ENCODE assay signal across 8 cellular contexts in genomic region chr17:82096709-82097186, GRCh38. TPM values are rescaled to one million over a fixed set of nuclear protein-coding genes. Genes with fewer than 3 reads are reported as not detected.
DNase-seq lines count a peak whose midpoint lies in the region; ATAC-seq and TF ChIP-seq lines count a peak whose summit lies in the region.

No MANE protein-coding gene starts in this region.

- H3K4me3 ChIP-seq in DND-41 (ENCODE audit: low read depth in 1 of 2, low read length in 2 of 2) (peak overlapping the region; percentile 62 to 73; a peak in 3 of 4 replicates), RWPE2 (ENCODE audit: severe bottlenecking) (peak overlapping the region; percentile 98), esophagus squamous epithelium (peak overlapping the region; percentile 60 to 95 (median 86)), parathyroid adenoma (ENCODE audit: low read depth, low read length) (peak overlapping the region; percentile 64)

- 27% methylated on average over 3 of the region's 8 CpGs; no CpG with 5 or more reads in 1 of the 2 donors for WGBS in esophagus squamous epithelium, 2 donors

- H3K9ac ChIP-seq in DND-41 (ENCODE audit: low read depth, low read length) (peak overlapping the region; percentile 95), parathyroid adenoma (no peak overlapping the region)

- no peak for ATAC-seq in DND-41 (ENCODE audit: insufficient read depth, low read depth)
- no peak for ATAC-seq in RWPE2 (ENCODE audit: low read depth)
- no peak for ATAC-seq in GM21786 (IDR thresholded peaks at IDR 0.05; ENCODE audit: unreplicated experiment)

- H3K4me2 ChIP-seq in DND-41 (ENCODE audit: insufficient read depth, low read length) (peak overlapping the region; percentile 78), parathyroid adenoma (ENCODE audit: low read length) (peak overlapping the region; percentile 89)

- DNase-seq in DND-41 (no peak), RWPE2 (ENCODE audit: low spot score) (no peak), esophagus squamous epithelium (lab: John Stamatoyannopoulos, UW) (no peak), NCI-H146 (lab: John Stamatoyannopoulos, UW) (no peak), midbrain (lab: John Stamatoyannopoulos, UW) (no peak), iPS-NIHi7 (ENCODE audit: extremely low spot score) (no peak)

- peaks cover 73% of the 10 kb centered on the region for H3K79me2 ChIP-seq in DND-41 (ENCODE audit: insufficient read depth, low read length)
- peaks cover 13% of the 10 kb centered on the region for H3K79me2 ChIP-seq in parathyroid adenoma

- H2AFZ ChIP-seq in DND-41 (ENCODE audit: low read depth, low read length) (no peak overlapping the region), parathyroid adenoma (no peak overlapping the region)

- TF ChIP-seq POLR2A in esophagus squamous epithelium (IDR thresholded peaks at IDR 0.05): no peak

- H4K20me1 ChIP-seq in DND-41 (ENCODE audit: insufficient read depth, low read length): peaks cover 44% of the 10 kb centered on the region

- H3K36me3 ChIP-seq in DND-41 (ENCODE audit: insufficient read depth, low read length) (peaks cover 55% of the 10 kb centered on the region), RWPE2 (ENCODE audit: low read depth) (peaks cover 54% of the 10 kb centered on the region), esophagus squamous epithelium (peaks cover 32 to 51% (median 36%) of the 10 kb centered on the region in 3 donors), parathyroid adenoma (ENCODE audit: control insufficient read depth, insufficient read depth, low read length) (no peaks in the 10 kb centered on the region)

- H3K4me1 ChIP-seq in DND-41 (ENCODE audit: insufficient read depth, low read length): peaks cover 52% of the 10 kb centered on the region
- H3K4me1 ChIP-seq in RWPE2 (ENCODE audit: insufficient read depth, poor library complexity, severe bottlenecking): peaks cover 12% of the 10 kb centered on the region
- peaks cover 33 to 58% (median 34%) of the 10 kb centered on the region in 3 donors for H3K4me1 ChIP-seq in esophagus squamous epithelium
- H3K4me1 ChIP-seq in parathyroid adenoma: peaks cover 23% of the 10 kb centered on the region

- intact Hi-C loops in esophagus squamous epithelium (cut with DNase I): no loop called here

- TF ChIP-seq CTCF in DND-41 (IDR thresholded peaks at IDR 0.05; ENCODE audit: borderline replicate concordance, extremely low read depth, low read length, poor library complexity, severe bottlenecking): no peak
- no peak for TF ChIP-seq CTCF in RWPE2 (IDR thresholded peaks at IDR 0.05; ENCODE audit: poor library complexity, severe bottlenecking)
- no peak for TF ChIP-seq CTCF in esophagus squamous epithelium (IDR thresholded peaks at IDR 0.05)
- TF ChIP-seq CTCF in parathyroid adenoma (IDR thresholded peaks at IDR 0.05): no peak

- H3K27ac ChIP-seq in DND-41 (ENCODE audit: low read length) (peak overlapping the region; percentile 83), RWPE2 (ENCODE audit: poor library complexity, severe bottlenecking) (peak overlapping the region; percentile 84), esophagus squamous epithelium (peak overlapping the region; percentile 91 to 99 (median 98)), parathyroid adenoma (no peak overlapping the region)

- no peaks in the 10 kb centered on the region for H3K27me3 ChIP-seq in DND-41 (ENCODE audit: insufficient read depth, low read length, poor library complexity)
- no peaks in the 10 kb centered on the region for H3K27me3 ChIP-seq in RWPE2 (ENCODE audit: insufficient read depth, poor library complexity, severe bottlenecking)
- no peaks in the 10 kb centered on the region for H3K27me3 ChIP-seq in esophagus squamous epithelium
- H3K27me3 ChIP-seq in parathyroid adenoma (ENCODE audit: control insufficient read depth, insufficient read depth, low read length): no peaks in the 10 kb centered on the region

- H3K9me3 ChIP-seq in DND-41 (ENCODE audit: insufficient read depth, low read length, severe bottlenecking) (no peaks in the 10 kb centered on the region), RWPE2 (ENCODE audit: severe bottlenecking) (no peaks in the 10 kb centered on the region), esophagus squamous epithelium (no peaks in the 10 kb centered on the region), parathyroid adenoma (ENCODE audit: control insufficient read depth, low read length) (no peaks in the 10 kb centered on the region)

RNA-seq across cellular contexts. Expression of gene FASN, which starts 1.3 kb away (rescaled TPM):
- 100 to 1,000 TPM in 2 of 4 donors, 10 to 100 TPM in 2; 72.8 to 302 (median 143) TPM for total RNA-seq in esophagus squamous epithelium

RNA-seq across cellular contexts. Expression of gene DUS1L, which starts 31.1 kb away (rescaled TPM):
- total RNA-seq in esophagus squamous epithelium: 100 to 1,000 TPM in 3 of 4 donors, 10 to 100 TPM in 1; 53.3 to 125 (median 105) TPM

RNA-seq across cellular contexts. Expression of gene GPS1, which starts 45.0 kb away (rescaled TPM):
- total RNA-seq in esophagus squamous epithelium: 10 to 100 TPM; 62.8 to 76.9 (median 69.5) TPM

RNA-seq across cellular contexts. Expression of gene RFNG, which starts 45.1 kb away (rescaled TPM):
- total RNA-seq in esophagus squamous epithelium: 10 to 100 TPM; 24.9 to 38.1 (median 31.2) TPM

RNA-seq across cellular contexts. Expression of gene DCXR, which starts 59.3 kb away (rescaled TPM):
- 100 to 1,000 TPM in 3 of 4 donors, 10 to 100 TPM in 1; 89.1 to 162 (median 135) TPM for total RNA-seq in esophagus squamous epithelium
